Comparison of ENCODE assay signal across 1 cellular context in genomic region chr2:233952335-233952734, GRCh38.
TF ChIP-seq lines count a peak whose summit lies in the region.

No MANE protein-coding gene starts in this region.

TF ChIP-seq in HEK293, 187 proteins besides CTCF, POLR2A, EP300 and RAD21 (continued from another document):
- TF ChIP-seq ZNF623 (tag by site-specific recombination; IDR thresholded peaks at IDR 0.05), result peak; percentile 74
TF ChIP-seq in HEK293: peak in this region for 1.
